Comparison of ENCODE assay signal across 19 cellular contexts in genomic region chr14:53842938-53843337, GRCh38.
DNase-seq lines count a peak whose midpoint lies in the region; ATAC-seq and TF ChIP-seq lines count a peak whose summit lies in the region.
"Had no signal": no experiment of that assay in that cellular context is flagged by ENCODE, and none has a peak within 500 bp of the region (broad histone marks: within the 10 kb centered on the region; RNA-seq: fewer than 3 reads in every experiment).

No MANE protein-coding gene starts in this region.

- H3K36me3 ChIP-seq in IMR-90 (ENCODE audit: control insufficient read depth, insufficient read depth, low read length): no peaks in the 10 kb centered on the region
- no peaks in the 10 kb centered on the region for H3K36me3 ChIP-seq in lower lobe of right lung
- no peaks in the 10 kb centered on the region for H3K36me3 ChIP-seq in GM23338 (ENCODE audit: insufficient read depth)
- H3K36me3 ChIP-seq: right atrium auricular region had no signal

- no peak overlapping the region for H2BK120ac ChIP-seq in IMR-90 (ENCODE audit: low read depth, low read length)

- H3F3A ChIP-seq in GM23338 (replicated peaks; ENCODE audit: low read depth): no peaks in the 10 kb centered on the region

- H3K79me2 ChIP-seq in GM23338 (replicated peaks; ENCODE audit: insufficient read depth): no peaks in the 10 kb centered on the region

- 0 out of 2 replicates have a peak, but pooled peaks cover 4% of the 10 kb centered on the region for H3K9me2 ChIP-seq in GM23338 (ENCODE audit: insufficient read depth)

- dilution Hi-C loops in IMR-90 (cut with HindIII; ENCODE audit: low sequenced_read_pairs, unreplicated experiment): no loop called here

- H3K56ac ChIP-seq in IMR-90 (ENCODE audit: extremely low read depth, insufficient read depth, low read length): no peak overlapping the region

- no peak overlapping the region for H4K91ac ChIP-seq in IMR-90 (ENCODE audit: insufficient read depth, low read depth, low read length)

- TF ChIP-seq RAD21 in IMR-90 (IDR thresholded peaks at IDR 0.05; ENCODE audit: low read length): no peak

- H2BK15ac ChIP-seq in IMR-90 (ENCODE audit: low read depth, low read length): no peak overlapping the region

- no peak overlapping the region for H3K4ac ChIP-seq in IMR-90 (ENCODE audit: low read depth, low read length)

- peaks cover 1% of the 10 kb centered on the region for H3K4me1 ChIP-seq in IMR-90 (ENCODE audit: control insufficient read depth, insufficient read depth, low read length)
- H3K4me1 ChIP-seq in lower lobe of right lung: no peaks in the 10 kb centered on the region
- H3K4me1 ChIP-seq in GM23338 (ENCODE audit: insufficient read depth): no peaks in the 10 kb centered on the region
- H3K4me1 ChIP-seq: right atrium auricular region had no signal

- H3K4me3 Mint-ChIP-seq in GM23338: no peak overlapping the region
- H3K4me3 Mint-ChIP-seq: natural killer cell; T-helper 1 cell treated with Interleukin-12 subunit alpha and Interleukin-12 subunit beta and Interleukin-4 antibody, amounts not matched to agents 30 μg/mL and 1 μg/mL, for 36 hours had no signal

- no peak overlapping the region for H3K18ac ChIP-seq in IMR-90 (ENCODE audit: low read depth, low read length)

- no peaks in the 10 kb centered on the region for H4K20me1 ChIP-seq in IMR-90 (ENCODE audit: insufficient read depth, low read length)
- H4K20me1 ChIP-seq in GM23338 (replicated peaks; ENCODE audit: insufficient read depth): no peaks in the 10 kb centered on the region

- H3K4me3 ChIP-seq in AG09309 (ENCODE audit: control insufficient read depth, low read depth, low read length) (no peak overlapping the region), IMR-90 (ENCODE audit: insufficient read depth, low read depth, low read length) (no peak overlapping the region), choroid plexus epithelial cell (ENCODE audit: low read depth, low read length) (no peak overlapping the region), lower lobe of right lung (no peak overlapping the region), GM23338 (no peak overlapping the region)
- H3K4me3 ChIP-seq: right atrium auricular region had no signal

- no peak overlapping the region for H4K5ac ChIP-seq in IMR-90 (ENCODE audit: low read depth, low read length)

- DNase-seq in AG09309 (ENCODE audit: low read depth): peak; percentile 57
- DNase-seq in IMR-90: peak; percentile 38
- DNase-seq in choroid plexus epithelial cell (ENCODE audit: low read depth): peak; percentile 62
- no peak for DNase-seq in lower lobe of right lung
- no peak for DNase-seq in HK-2 (ENCODE audit: unreplicated experiment)
- no peak for DNase-seq in GM23338 (ENCODE audit: low spot score)
- no peak for DNase-seq in NCI-H69 (lab: John Stamatoyannopoulos, UW)
- DNase-seq: cerebellar nuclear complex; erythroblast; hypothalamus; left ventricle myocardium superior; natural killer cell; NCI-H2029; NCI-H748 treated with DMSO at 0.1 percent for 48 hours; stimulated activated CD8-positive, alpha-beta memory T cell treated with anti-CD3 and anti-CD28 coated beads, Interleukin-4, amount 100 ng/mL, for 48 hours had no signal

- no peaks in the 10 kb centered on the region for H3K79me1 ChIP-seq in IMR-90 (ENCODE audit: low read depth in 1 of 2, low read length in 2 of 2)

- H2AK5ac ChIP-seq in IMR-90 (ENCODE audit: low read depth, low read length): no peak overlapping the region

- WGBS in IMR-90 (ENCODE audit: extremely low coverage in 2 of 2, insufficient read length in 1 of 2), 2 experiments: no CpG with 5 or more reads among the region's 4 CpGs

- H3K4me1 Mint-ChIP-seq in GM23338: no peaks in the 10 kb centered on the region
- H3K4me1 Mint-ChIP-seq: natural killer cell had no signal

- BruUV-seq in IMR-90 (replicated peaks; lab: Mats Ljungman, UMichigan): no TSS peak

- peaks cover 7% of the 10 kb centered on the region; the same call in 2 of the 3 replicates for H3K9me3 Mint-ChIP-seq in GM23338

- H3K27me3 ChIP-seq in IMR-90 (ENCODE audit: control insufficient read depth, insufficient read depth, low read length) (no peaks in the 10 kb centered on the region), lower lobe of right lung (ENCODE audit: low read depth) (no peaks in the 10 kb centered on the region), GM23338 (ENCODE audit: insufficient read depth) (no peaks in the 10 kb centered on the region)
- H3K27me3 ChIP-seq: right atrium auricular region had no signal

- no peak overlapping the region for H2AK9ac ChIP-seq in IMR-90 (replicated peaks; ENCODE audit: low read depth, low read length, poor library complexity)

- H3K9me3 ChIP-seq in IMR-90 (ENCODE audit: control insufficient read depth, insufficient read depth, low read length): no peaks in the 10 kb centered on the region
- H3K9me3 ChIP-seq in lower lobe of right lung: peaks cover 3% of the 10 kb centered on the region
- H3K9me3 ChIP-seq: right atrium auricular region had no signal

- no peaks in the 10 kb centered on the region for H3K9me1 ChIP-seq in IMR-90 (ENCODE audit: insufficient read depth, low read length)

- POLR2A ChIA-PET in IMR-90 (lab: Charles Lee; ENCODE audit: unreplicated experiment): no interaction called here

- H3K27ac Mint-ChIP-seq in GM23338: no peak overlapping the region
- H3K27ac Mint-ChIP-seq: activated naive CD4-positive, alpha-beta T cell treated with anti-CD3 and anti-CD28 coated beads, Interleukin-2, amount 50 U/mL, for 72 hours; natural killer cell; T-helper 1 cell treated with Interleukin-12 subunit alpha and Interleukin-12 subunit beta and Interleukin-4 antibody, amounts not matched to agents 30 μg/mL and 1 μg/mL, for 36 hours had no signal

- H2BK5ac ChIP-seq in IMR-90 (ENCODE audit: low read depth, low read length, poor library complexity, severe bottlenecking): no peak overlapping the region

- no peak overlapping the region for H3K14ac ChIP-seq in IMR-90 (replicated peaks; ENCODE audit: low read depth, low read length)

- H3K27ac ChIP-seq in IMR-90 (ENCODE audit: insufficient read depth, low read length) (no peak overlapping the region), lower lobe of right lung (no peak overlapping the region), GM23338 (ENCODE audit: low read depth) (no peak overlapping the region)
- H3K27ac ChIP-seq: right atrium auricular region had no signal

- no peak overlapping the region for H4K8ac ChIP-seq in IMR-90 (ENCODE audit: low read depth in 2 of 2, low read length in 2 of 2)

- intact Hi-C loops in IMR-90 (cut with micrococcal nuclease) (no loop called here), lower lobe of right lung (cut with DNase I) (no loop called here)

- CTCF ChIA-PET in IMR-90 (lab: Yijun Ruan, JAX): no interaction called here

- H3K4me2 ChIP-seq in IMR-90 (ENCODE audit: low read depth, low read length) (no peak overlapping the region), GM23338 (no peak overlapping the region)

- peak; percentile 54 for ATAC-seq in IMR-90 (ENCODE audit: low read depth)
- peak; percentile 76 to 93 for ATAC-seq in lower lobe of right lung
- ATAC-seq in GM23338: no peak
- no peak for ATAC-seq in HG02588 (IDR thresholded peaks at IDR 0.05; ENCODE audit: unreplicated experiment)
- ATAC-seq: activated naive CD4-positive, alpha-beta T cell treated with anti-CD3 and anti-CD28 coated beads, Interleukin-2, amount 50 U/mL, for 72 hours; left ventricle myocardium superior; natural killer cell had no signal

- no peaks in the 10 kb centered on the region for H3K27me3 Mint-ChIP-seq in GM23338 (ENCODE audit: insufficient read depth, low read depth, poor library complexity)

- no peak for TF ChIP-seq POLR2A in IMR-90 (IDR thresholded peaks at IDR 0.05; ENCODE audit: low read depth, low read length)

- TF ChIP-seq CTCF in AG09309 (IDR thresholded peaks at IDR 0.05; ENCODE audit: control insufficient read depth, insufficient read depth, low read depth, low read length, missing control alignments) (no peak), IMR-90 (conservative IDR thresholded peaks at IDR 0.05; ENCODE audit: low read depth, low read length) (no peak), choroid plexus epithelial cell (conservative IDR thresholded peaks at IDR 0.05; ENCODE audit: low read depth, low read length) (no peak), lower lobe of right lung (IDR thresholded peaks at IDR 0.05) (no peak), GM23338 (conservative IDR thresholded peaks at IDR 0.05; ENCODE audit: low read depth in 2 of 2) (no peak)

- peaks cover 3% of the 10 kb centered on the region; the same call in 1 of the 3 replicates for H3K36me3 Mint-ChIP-seq in GM23338 (ENCODE audit: low read depth)
- H3K36me3 Mint-ChIP-seq: activated naive CD4-positive, alpha-beta T cell treated with anti-CD3 and anti-CD28 coated beads, Interleukin-2, amount 50 U/mL, for 72 hours; natural killer cell had no signal

- no peak overlapping the region for H3K23ac ChIP-seq in IMR-90 (ENCODE audit: low read depth, low read length)

- in situ Hi-C loops in IMR-90 (cut with MboI; ENCODE audit: low sequenced_read_pairs): no loop called here

- no peak overlapping the region for H2BK20ac ChIP-seq in IMR-90 (ENCODE audit: low read depth, low read length)

- no peak overlapping the region for H3K9ac ChIP-seq in IMR-90 (ENCODE audit: low read depth, low read length)

- H2AFZ ChIP-seq in IMR-90 (replicated peaks; ENCODE audit: low read length, poor library complexity) (no peak overlapping the region), GM23338 (no peak overlapping the region)

TF ChIP-seq in IMR-90, 13 proteins besides CTCF, POLR2A, EP300 and RAD21:
- TF ChIP-seq CEBPB (IDR thresholded peaks at IDR 0.05; ENCODE audit: low read depth, low read length): peak; percentile 41
- TF ChIP-seq MXI1 (IDR thresholded peaks at IDR 0.05; ENCODE audit: borderline replicate concordance, low read depth, low read length): no peak
- no peak for TF ChIP-seq MAFK (IDR thresholded peaks at IDR 0.05; ENCODE audit: low read depth, low read length)

TF ChIP-seq in GM23338, 12 proteins besides CTCF, POLR2A, EP300 and RAD21 (continues in another document):
- TF ChIP-seq JUNB (IDR thresholded peaks at IDR 0.05; ENCODE audit: unreplicated experiment) (no peak), ZNF331 (CRISPR knock-in tag; IDR thresholded peaks at IDR 0.05; ENCODE audit: low read depth) (no peak)

Comparison
In these comparisons a context has a peak if more than half of its experiments do, and no peak if none do; other contexts are left out.
1. DNase-seq: peak in AG09309 (single experiment), IMR-90 (single experiment) and choroid plexus epithelial cell (single experiment); none in lower lobe of right lung (single experiment), HK-2 (single experiment), GM23338 (single experiment) and NCI-H69 (single experiment).
2. ATAC-seq: peak in IMR-90 (single experiment) and lower lobe of right lung (2 of 2); none in GM23338 (single experiment) and HG02588 (single experiment).